ENCODE assay signal across 8 cellular contexts in the genomic region with DNA sequence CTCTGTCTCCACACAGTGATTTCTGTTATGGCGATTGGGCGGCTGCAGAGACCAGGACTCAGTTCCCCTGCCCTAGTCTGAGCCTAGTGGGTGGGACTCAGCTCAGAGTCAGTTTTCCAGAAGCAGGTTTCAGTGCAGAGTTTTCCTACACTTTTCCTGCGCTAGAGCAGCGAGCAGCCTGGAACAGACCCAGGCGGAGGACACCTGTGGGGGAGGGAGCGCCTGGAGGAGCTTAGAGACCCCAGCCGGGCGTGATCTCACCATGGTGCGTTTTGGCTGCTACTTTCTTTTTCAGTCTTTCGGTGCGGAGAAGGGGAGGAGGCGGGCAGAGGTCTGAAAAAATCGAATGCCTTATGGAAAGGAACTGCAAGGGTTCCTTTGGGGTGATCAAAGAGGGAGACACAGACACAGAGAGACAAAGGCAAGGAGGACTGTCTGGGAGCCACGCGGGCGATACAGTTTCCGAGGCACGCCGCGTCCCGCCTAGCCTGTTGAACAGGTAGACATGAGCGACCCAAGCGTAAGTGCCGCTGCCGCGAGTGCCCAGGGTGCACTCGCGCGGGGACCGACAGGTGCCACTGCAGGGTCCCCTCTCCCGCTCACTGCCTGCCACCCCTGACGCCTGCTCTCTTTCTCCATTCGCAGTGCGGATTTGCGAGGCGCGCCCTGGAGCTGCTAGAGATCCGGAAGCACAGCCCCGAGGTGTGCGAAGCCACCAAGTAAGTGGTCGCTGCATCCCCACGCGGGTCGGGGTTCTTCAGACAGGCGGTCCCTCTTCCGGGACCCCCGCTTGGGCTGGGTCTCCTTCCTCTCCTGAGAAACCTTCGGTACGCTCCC. TPM values are rescaled to one million over a fixed set of nuclear protein-coding genes. Genes with fewer than 3 reads are reported as not detected.
DNase-seq lines count a peak whose midpoint lies in the region; ATAC-seq, FAIRE-seq and TF ChIP-seq lines count a peak whose summit lies in the region.

A gene with protein sequence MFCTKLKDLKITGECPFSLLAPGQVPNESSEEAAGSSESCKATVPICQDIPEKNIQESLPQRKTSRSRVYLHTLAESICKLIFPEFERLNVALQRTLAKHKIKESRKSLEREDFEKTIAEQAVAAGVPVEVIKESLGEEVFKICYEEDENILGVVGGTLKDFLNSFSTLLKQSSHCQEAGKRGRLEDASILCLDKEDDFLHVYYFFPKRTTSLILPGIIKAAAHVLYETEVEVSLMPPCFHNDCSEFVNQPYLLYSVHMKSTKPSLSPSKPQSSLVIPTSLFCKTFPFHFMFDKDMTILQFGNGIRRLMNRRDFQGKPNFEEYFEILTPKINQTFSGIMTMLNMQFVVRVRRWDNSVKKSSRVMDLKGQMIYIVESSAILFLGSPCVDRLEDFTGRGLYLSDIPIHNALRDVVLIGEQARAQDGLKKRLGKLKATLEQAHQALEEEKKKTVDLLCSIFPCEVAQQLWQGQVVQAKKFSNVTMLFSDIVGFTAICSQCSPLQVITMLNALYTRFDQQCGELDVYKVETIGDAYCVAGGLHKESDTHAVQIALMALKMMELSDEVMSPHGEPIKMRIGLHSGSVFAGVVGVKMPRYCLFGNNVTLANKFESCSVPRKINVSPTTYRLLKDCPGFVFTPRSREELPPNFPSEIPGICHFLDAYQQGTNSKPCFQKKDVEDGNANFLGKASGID (plus strand): TSS at position 148 of the 837 bp plus-strand sequence. CDS start 30,020 bp downstream, outside the sequence.

- no peak within 1 kb of the TSS for H2BK15ac ChIP-seq in mesendoderm (replicated peaks; ENCODE audit: low read depth)

- TF ChIP-seq CTCF in WERI-Rb-1 (IDR thresholded peaks at IDR 0.05; ENCODE audit: low read depth, low read length) (peak; percentile 21; the same call in 1 of the 2 replicates), endothelial cell of umbilical vein (IDR thresholded peaks at IDR 0.05; ENCODE audit: extremely low read depth in 1 of 2, insufficient read depth in 1 of 2, low read depth in 1 of 2, low read length in 2 of 2) (no peak)

- H3K4me1 ChIP-seq in endothelial cell of umbilical vein (ENCODE audit: control insufficient read depth, extremely low read depth, insufficient read depth, low read length) (peaks cover 19% of the 10 kb centered on the region), mesendoderm (ENCODE audit: control insufficient read depth, low read depth, low read length) (peaks cover 4% of the 10 kb centered on the region), subcutaneous abdominal adipose tissue (ENCODE audit: control insufficient read depth in 5 of 5, insufficient read depth in 5 of 5, low read length in 5 of 5) (peaks cover 0 to 18% (median 16%) of the 10 kb centered on the region in 5 donors)

- dilution Hi-C loops in endothelial cell of umbilical vein (cut with MboI; ENCODE audit: extremely low pct_ligation_motif_present, low sequenced_read_pairs), result no loop called here

- no peaks in the 10 kb centered on the region for H3K79me2 ChIP-seq in endothelial cell of umbilical vein (ENCODE audit: control insufficient read depth, insufficient read depth, low read length)
- no peaks in the 10 kb centered on the region for H3K79me2 ChIP-seq in mesendoderm (ENCODE audit: control insufficient read depth, insufficient read depth, low read length)

- peak; percentile 59 for ATAC-seq in GM19035 (IDR thresholded peaks at IDR 0.05; ENCODE audit: unreplicated experiment)
- peak; percentile 51 for ATAC-seq in HG03280 (IDR thresholded peaks at IDR 0.05; ENCODE audit: unreplicated experiment)

- peak within 1 kb of the TSS; percentile 44 for H3K9ac ChIP-seq in endothelial cell of umbilical vein (replicated peaks; ENCODE audit: extremely low read depth, insufficient read depth, low read length)
- peak within 1 kb of the TSS; percentile 53 for H3K9ac ChIP-seq in mesendoderm (ENCODE audit: low read length)
- H3K9ac ChIP-seq in subcutaneous abdominal adipose tissue (ENCODE audit: low read length in 5 of 5), result peak within 1 kb of the TSS in 3 of 5 donors; percentile 40 to 66 (median 64)

- DNase-seq in C1 segment of cervical spinal cord (lab: John Stamatoyannopoulos, UW), result peak in 10 of 14 donors; percentile 11 to 77 (median 48)
- DNase-seq in WERI-Rb-1, result peak; percentile 60
- DNase-seq in endothelial cell of umbilical vein (ENCODE audit: low read depth, low spot score), result peak; percentile 61
- DNase-seq in mesendoderm, result peak; percentile 62
- DNase-seq in NCI-H1436 (lab: John Stamatoyannopoulos, UW), result no peak

- no CpG with 5 or more reads among the region's 49 CpGs for WGBS in mesendoderm (ENCODE audit: extremely low coverage, insufficient coverage, low lambda C conversion rate)

- H3K4me2 ChIP-seq in endothelial cell of umbilical vein (ENCODE audit: insufficient read depth, low read length) (peak within 1 kb of the TSS; percentile 88), mesendoderm (ENCODE audit: low read length) (peak within 1 kb of the TSS; percentile 26)

- no peak within 1 kb of the TSS for H3K23ac ChIP-seq in mesendoderm (ENCODE audit: low read length)

- no peaks in the 10 kb centered on the region for H3K27me3 ChIP-seq in WERI-Rb-1 (ENCODE audit: insufficient read depth, low read depth, severe bottlenecking)
- peaks cover 12 to 16% of the 10 kb centered on the region in 2 experiments for H3K27me3 ChIP-seq in endothelial cell of umbilical vein (ENCODE audit: control insufficient read depth in 2 of 2, insufficient read depth in 2 of 2, low read length in 2 of 2)
- peaks cover 2% of the 10 kb centered on the region for H3K27me3 ChIP-seq in mesendoderm (ENCODE audit: insufficient read depth, low read length, poor library complexity)
- peaks cover 0 to 13% (median 10%) of the 10 kb centered on the region in 5 donors for H3K27me3 ChIP-seq in subcutaneous abdominal adipose tissue (ENCODE audit: control insufficient read depth in 5 of 5, insufficient read depth in 4 of 5, low read length in 5 of 5)

- H3K4me3 ChIP-seq in WERI-Rb-1 (ENCODE audit: low read depth, low read length), result peak within 1 kb of the TSS; percentile 78
- H3K4me3 ChIP-seq in endothelial cell of umbilical vein (replicated peaks in 1 of 3; ENCODE audit: insufficient read depth in 1 of 3, low read depth in 1 of 3, low read length in 3 of 3), result peak within 1 kb of the TSS; percentile 39 to 83 (median 46)
- peak within 1 kb of the TSS; percentile 17 for H3K4me3 ChIP-seq in mesendoderm (ENCODE audit: low read length)
- H3K4me3 ChIP-seq in subcutaneous abdominal adipose tissue (ENCODE audit: low read depth in 1 of 5, low read length in 5 of 5), result peak within 1 kb of the TSS; percentile 69 to 80 (median 79)

- H4K5ac ChIP-seq in mesendoderm (ENCODE audit: low read length), result no peak within 1 kb of the TSS

- H3K9me3 ChIP-seq in WERI-Rb-1 (ENCODE audit: severe bottlenecking), result no peaks in the 10 kb centered on the region
- H3K9me3 ChIP-seq in endothelial cell of umbilical vein (replicated peaks; ENCODE audit: control insufficient read depth, insufficient read depth, low read length), result no peaks in the 10 kb centered on the region
- no peaks in the 10 kb centered on the region for H3K9me3 ChIP-seq in subcutaneous abdominal adipose tissue (ENCODE audit: control insufficient read depth in 5 of 5, low read length in 5 of 5)

- no TSS peak for BruUV-seq in endothelial cell of umbilical vein (replicated peaks; lab: Mats Ljungman, UMichigan)

- H3K36me3 ChIP-seq in WERI-Rb-1, result no peaks in the 10 kb centered on the region
- H3K36me3 ChIP-seq in endothelial cell of umbilical vein (ENCODE audit: control insufficient read depth in 2 of 2, extremely low read depth in 1 of 2, insufficient read depth in 2 of 2, low read length in 2 of 2), result no peaks in the 10 kb centered on the region
- H3K36me3 ChIP-seq in mesendoderm (ENCODE audit: control insufficient read depth, insufficient read depth, low read length), result no peaks in the 10 kb centered on the region
- H3K36me3 ChIP-seq in subcutaneous abdominal adipose tissue (ENCODE audit: control insufficient read depth in 5 of 5, insufficient read depth in 5 of 5, low read length in 5 of 5), result no peaks in the 10 kb centered on the region

- no peaks in the 10 kb centered on the region for H3K9me1 ChIP-seq in endothelial cell of umbilical vein (replicated peaks; ENCODE audit: control insufficient read depth, extremely low read depth, insufficient read depth, low read length)

- H3K79me1 ChIP-seq in mesendoderm (ENCODE audit: low read length), result no peaks in the 10 kb centered on the region

- POLR2A ChIA-PET in endothelial cell of umbilical vein (lab: Charles Lee), result no interaction called here

- H4K20me1 ChIP-seq in endothelial cell of umbilical vein (replicated peaks; ENCODE audit: control insufficient read depth, extremely low read depth, insufficient read depth, low read length), result no peaks in the 10 kb centered on the region

- peak; percentile 24 for FAIRE-seq in endothelial cell of umbilical vein (lab: Jason Lieb, UNC)

- no peak within 1 kb of the TSS for H3K18ac ChIP-seq in mesendoderm (ENCODE audit: low read length)

- H3K4ac ChIP-seq in mesendoderm (ENCODE audit: low read depth, low read length), result no peak within 1 kb of the TSS

- H2AK5ac ChIP-seq in mesendoderm (ENCODE audit: low read length), result no peak within 1 kb of the TSS

- no peak within 1 kb of the TSS for H4K8ac ChIP-seq in mesendoderm (ENCODE audit: low read depth, low read length)

- H2BK5ac ChIP-seq in mesendoderm (ENCODE audit: low read length), result no peak within 1 kb of the TSS

- H3K56ac ChIP-seq in mesendoderm (ENCODE audit: low read length), result peak within 1 kb of the TSS; percentile 50

- intact Hi-C loops in endothelial cell of umbilical vein (cut with micrococcal nuclease), result loop anchor here (2.0 kb wide), 4 partner anchors 38 to 224 kb away; no protein-coding TSS in a partner anchor

- CTCF ChIA-PET in endothelial cell of umbilical vein (lab: Charles Lee), result interaction anchor here (1.1 to 2.4 kb wide), 6 partner anchors 13 to 138 kb away, joined by 3 to 14 read pairs (median 4); no protein-coding TSS in a partner anchor

- peak within 1 kb of the TSS; percentile 34 for H3K27ac ChIP-seq in WERI-Rb-1
- H3K27ac ChIP-seq in endothelial cell of umbilical vein (ENCODE audit: insufficient read depth, low read depth, low read length), result no peak within 1 kb of the TSS
- H3K27ac ChIP-seq in mesendoderm (ENCODE audit: low read depth, low read length), result no peak within 1 kb of the TSS
- H3K27ac ChIP-seq in subcutaneous abdominal adipose tissue (ENCODE audit: low read depth, low read length), result peak within 1 kb of the TSS; percentile 21

- no peak for TF ChIP-seq POLR2A in endothelial cell of umbilical vein (IDR thresholded peaks at IDR 0.05; ENCODE audit: low read depth, low read length)

- peak within 1 kb of the TSS; percentile 72 for H2AFZ ChIP-seq in endothelial cell of umbilical vein (ENCODE audit: low read depth, low read length)

- no peak within 1 kb of the TSS for H2BK120ac ChIP-seq in mesendoderm (ENCODE audit: low read depth, low read length)

RNA-seq across cellular contexts. Expression of the gene that starts here (rescaled TPM):
- total RNA-seq in endothelial cell of umbilical vein, result 4.4 and 7.5 TPM in 2 replicates
- 1.2 and 1.3 TPM in 2 replicates for polyA plus RNA-seq in endothelial cell of umbilical vein
- 0.71 and 0.90 TPM in 2 replicates for polyA plus RNA-seq in endothelial cell of umbilical vein (2011; cell fraction: cytosol; rRNA removed)
- polyA plus RNA-seq in endothelial cell of umbilical vein (2011; cell fraction: nucleus; rRNA removed), result 1.2 and 2.3 TPM in 2 replicates
- polyA plus RNA-seq in endothelial cell of umbilical vein (2012), result 0.05 TPM in 1 of 2 replicates, not detected in the other
- 2.4 and 3.8 TPM in 2 replicates for polyA minus RNA-seq in endothelial cell of umbilical vein
- polyA minus RNA-seq in endothelial cell of umbilical vein (2011; cell fraction: cytosol; rRNA and poly(A)+ RNA removed), result not detected
- 2.6 and 3.8 TPM in 2 replicates for polyA minus RNA-seq in endothelial cell of umbilical vein (2011; cell fraction: nucleus; rRNA and poly(A)+ RNA removed)
- polyA plus RNA-seq in mesendoderm (2013, experiment 1 of 2), result 0.01 TPM
- polyA plus RNA-seq in mesendoderm (2013, experiment 2 of 2), result not detected

Comparison
In these comparisons a context has a peak if more than half of its experiments do, and no peak if none do; other contexts are left out.
1. H3K27ac ChIP-seq: peak in WERI-Rb-1 (single experiment) and subcutaneous abdominal adipose tissue (single experiment); none in endothelial cell of umbilical vein (single experiment) and mesendoderm (single experiment).
2. H3K4me3 ChIP-seq: peak in every context shown above with its lines; median percentile 79 in subcutaneous abdominal adipose tissue; 78 in WERI-Rb-1; 46 in endothelial cell of umbilical vein; 17 in mesendoderm.
3. Peak in every context shown above with its lines, with median percentiles within 50 percentile points of each other: H3K9ac ChIP-seq.